21 cellular contexts compared by ENCODE assay signal in genomic region chr5:68494771-68495170, GRCh38.
DNase-seq lines count a peak whose midpoint lies in the region; ATAC-seq, FAIRE-seq and TF ChIP-seq lines count a peak whose summit lies in the region.
"Had no signal": no experiment of that assay in that cellular context is flagged by ENCODE, and none has a peak within 500 bp of the region (broad histone marks: within the 10 kb centered on the region; RNA-seq: fewer than 3 reads in every experiment).

No MANE protein-coding gene starts in this region.

- H3K9me3 ChIP-seq in GM23248 (ENCODE audit: low read depth) (no peaks in the 10 kb centered on the region), WERI-Rb-1 (ENCODE audit: severe bottlenecking) (peaks cover 23% of the 10 kb centered on the region), mesenchymal stem cell (ENCODE audit: control insufficient read depth, low read length) (peaks cover 3% of the 10 kb centered on the region), heart right ventricle (peaks cover 0 to 26% (median 0%) of the 10 kb centered on the region in 11 donors)

- no peak overlapping the region for H3K9ac ChIP-seq in GM23248
- H3K9ac ChIP-seq in mesenchymal stem cell (ENCODE audit: low read length): no peak overlapping the region
- H3K9ac ChIP-seq: BLaER1 treated with 17β-estradiol and CSF1 and Interleukin-3, amounts not matched to agents 10 nM and 100 nM had no signal

- H3K4me3 ChIP-seq in GM23248: no peak overlapping the region
- no peak overlapping the region for H3K4me3 ChIP-seq in WERI-Rb-1 (ENCODE audit: low read depth, low read length)
- H3K4me3 ChIP-seq in bronchial epithelial cell (ENCODE audit: low read depth, low read length): no peak overlapping the region
- H3K4me3 ChIP-seq in mesenchymal stem cell (ENCODE audit: insufficient read depth in 1 of 2, low read depth in 1 of 2, low read length in 2 of 2): no peak overlapping the region
- no peak overlapping the region for H3K4me3 ChIP-seq in heart right ventricle
- H3K4me3 ChIP-seq: BLaER1 treated with 17β-estradiol and CSF1 and Interleukin-3, amounts not matched to agents 10 nM and 100 nM; GM23338 had no signal

- H3K4me1 ChIP-seq in GM23248 (ENCODE audit: insufficient read depth) (peaks cover 7% of the 10 kb centered on the region), mesenchymal stem cell (ENCODE audit: control insufficient read depth, insufficient read depth, low read depth, low read length) (no peaks in the 10 kb centered on the region), heart right ventricle (no peaks in the 10 kb centered on the region)

- no peaks in the 10 kb centered on the region for H3K9me2 ChIP-seq in GM23248 (ENCODE audit: insufficient read depth)

- no peak overlapping the region for H2AFZ ChIP-seq in GM23248
- H2AFZ ChIP-seq in mesenchymal stem cell (ENCODE audit: low read depth, low read length): no peak overlapping the region
- H2AFZ ChIP-seq: GM23338 had no signal

- H3K14ac ChIP-seq in mesenchymal stem cell (ENCODE audit: low read length in 2 of 2): no peak overlapping the region

- H3K36me3 ChIP-seq in GM23248 (ENCODE audit: low read depth): no peaks in the 10 kb centered on the region
- H3K36me3 ChIP-seq in WERI-Rb-1: no peaks in the 10 kb centered on the region
- no peaks in the 10 kb centered on the region for H3K36me3 ChIP-seq in bronchial epithelial cell (ENCODE audit: control insufficient read depth, insufficient read depth, low read length)
- H3K36me3 ChIP-seq in mesenchymal stem cell (ENCODE audit: control insufficient read depth in 1 of 2, insufficient read depth in 2 of 2, low read depth in 1 of 2, low read length in 2 of 2): no peaks in the 10 kb centered on the region
- H3K36me3 ChIP-seq in heart right ventricle: no peaks in the 10 kb centered on the region

- no peaks in the 10 kb centered on the region for H3K79me1 ChIP-seq in mesenchymal stem cell (replicated peaks; ENCODE audit: low read length, poor library complexity, severe bottlenecking)

- no peaks in the 10 kb centered on the region for H3K79me2 ChIP-seq in GM23248 (ENCODE audit: insufficient read depth)

- H2BK120ac ChIP-seq in mesenchymal stem cell (ENCODE audit: low read depth, low read length): no peak overlapping the region

- H4K91ac ChIP-seq in mesenchymal stem cell (ENCODE audit: low read length): no peak overlapping the region

- intact Hi-C loops in heart right ventricle (cut with DNase I): no loop called here

- H3K27ac ChIP-seq in GM23248: no peak overlapping the region
- no peak overlapping the region for H3K27ac ChIP-seq in WERI-Rb-1
- no peak overlapping the region for H3K27ac ChIP-seq in mesenchymal stem cell (ENCODE audit: low read length, poor library complexity, severe bottlenecking)
- H3K27ac ChIP-seq in heart right ventricle: no peak overlapping the region
- H3K27ac ChIP-seq: BLaER1 treated with 17β-estradiol and CSF1 and Interleukin-3, amounts not matched to agents 10 nM and 100 nM had no signal

- H3K4me2 ChIP-seq in GM23248 (ENCODE audit: unreplicated experiment) (no peak overlapping the region), mesenchymal stem cell (ENCODE audit: low read length, poor library complexity, severe bottlenecking) (no peak overlapping the region)
- H3K4me2 ChIP-seq: BLaER1 treated with 17β-estradiol and CSF1 and Interleukin-3, amounts not matched to agents 10 nM and 100 nM; GM23338 had no signal

- H4K8ac ChIP-seq in mesenchymal stem cell (ENCODE audit: low read length): no peak overlapping the region

- no peak overlapping the region for H3K18ac ChIP-seq in mesenchymal stem cell (ENCODE audit: low read depth in 1 of 2, low read length in 2 of 2)

- H4K20me1 ChIP-seq in GM23248 (ENCODE audit: insufficient read depth): no peaks in the 10 kb centered on the region
- H4K20me1 ChIP-seq: BLaER1 treated with 17β-estradiol and CSF1 and Interleukin-3, amounts not matched to agents 10 nM and 100 nM had no signal

- H3F3A ChIP-seq in GM23248 (ENCODE audit: insufficient read depth): peaks cover 3% of the 10 kb centered on the region; the same call in 1 of the 2 replicates

- H3K4ac ChIP-seq in mesenchymal stem cell (ENCODE audit: low read depth in 1 of 2, low read length in 2 of 2): no peak overlapping the region

- H2BK5ac ChIP-seq in mesenchymal stem cell (ENCODE audit: low read depth, low read length, poor library complexity, severe bottlenecking): no peak overlapping the region

- H3K27me3 ChIP-seq in GM23248 (replicated peaks; ENCODE audit: insufficient read depth) (no peaks in the 10 kb centered on the region), WERI-Rb-1 (ENCODE audit: insufficient read depth, low read depth, severe bottlenecking) (no peaks in the 10 kb centered on the region), bronchial epithelial cell (ENCODE audit: control insufficient read depth, insufficient read depth, low read length) (no peaks in the 10 kb centered on the region), mesenchymal stem cell (ENCODE audit: control insufficient read depth in 1 of 2, insufficient read depth in 1 of 2, low read length in 2 of 2) (no peaks in the 10 kb centered on the region), heart right ventricle (no peaks in the 10 kb centered on the region)
- H3K27me3 ChIP-seq: BLaER1 treated with 17β-estradiol and CSF1 and Interleukin-3, amounts not matched to agents 10 nM and 100 nM had no signal

- H2AK5ac ChIP-seq in mesenchymal stem cell (ENCODE audit: low read length, severe bottlenecking): no peak overlapping the region

- H2BK15ac ChIP-seq in mesenchymal stem cell (ENCODE audit: low read depth, poor library complexity, severe bottlenecking): no peak overlapping the region

- no peak overlapping the region for H2BK12ac ChIP-seq in mesenchymal stem cell (ENCODE audit: low read length in 2 of 2)

- TF ChIP-seq CTCF in WERI-Rb-1 (IDR thresholded peaks at IDR 0.05; ENCODE audit: low read depth, low read length) (no peak), bronchial epithelial cell (IDR thresholded peaks at IDR 0.05; ENCODE audit: insufficient read depth, low read length, severe bottlenecking) (no peak), heart right ventricle (IDR thresholded peaks at IDR 0.05) (no peak)

- peak; percentile 60 for FAIRE-seq in bronchial epithelial cell (lab: Jason Lieb, UNC)
- FAIRE-seq: G401.6, GM12891, GM19239, H54, HTR-8/SVneo had no signal

- DNase-seq in GM23248 (peak; percentile 16), WERI-Rb-1 (peak; percentile 49), bronchial epithelial cell (ENCODE audit: low read depth) (no peak), mesenchymal stem cell (peak; percentile 22), heart right ventricle (no peak)
- no peak for DNase-seq in activated CD4-positive, alpha-beta T cell treated with anti-CD3 and anti-CD28 coated beads, Interleukin-2, amount 50 U/mL, for 4 hours
- DNase-seq: 8988T; CD8-positive, alpha-beta memory T cell; COR-L47; DMS 273 treated with DMSO at 0.1 percent for 48 hours; DMS53; HCEC 1CT had no signal

- 65 to 79% methylated on average over 1 of the region's 1 CpG for WGBS in GM23248 (ENCODE audit: low coverage in 1 of 2, low lambda C conversion rate in 2 of 2, missing lambda C conversion rate in 2 of 2), 2 experiments
- WGBS in mesenchymal stem cell: 90% methylated on average over 1 of the region's 1 CpG
- 96 to 100% methylated on average over 1 of the region's 1 CpG for WGBS in heart right ventricle, 2 donors

- no peak for ATAC-seq in heart right ventricle
- ATAC-seq in HG03439 (IDR thresholded peaks at IDR 0.05; ENCODE audit: unreplicated experiment): no peak
- ATAC-seq in GM21737 (IDR thresholded peaks at IDR 0.05; ENCODE audit: unreplicated experiment): no peak
- ATAC-seq: GM23338 had no signal

- H3K23ac ChIP-seq in mesenchymal stem cell (ENCODE audit: low read length in 2 of 2): no peak overlapping the region

- in situ Hi-C loops in GM23248 (cut with MboI): no loop called here

Comparison
In these comparisons a context has a peak if more than half of its experiments do, and no peak if none do; other contexts are left out.
1. DNase-seq: peak in GM23248 (single experiment), WERI-Rb-1 (single experiment) and mesenchymal stem cell (single experiment); none in bronchial epithelial cell (single experiment), activated CD4-positive, alpha-beta T cell treated with anti-CD3 and anti-CD28 coated beads, Interleukin-2, amount 50 U/mL, for 4 hours (0 of 2) and heart right ventricle (0 of 2).